Comparison of ENCODE assay signal across 19 cellular contexts in the genomic region with DNA sequence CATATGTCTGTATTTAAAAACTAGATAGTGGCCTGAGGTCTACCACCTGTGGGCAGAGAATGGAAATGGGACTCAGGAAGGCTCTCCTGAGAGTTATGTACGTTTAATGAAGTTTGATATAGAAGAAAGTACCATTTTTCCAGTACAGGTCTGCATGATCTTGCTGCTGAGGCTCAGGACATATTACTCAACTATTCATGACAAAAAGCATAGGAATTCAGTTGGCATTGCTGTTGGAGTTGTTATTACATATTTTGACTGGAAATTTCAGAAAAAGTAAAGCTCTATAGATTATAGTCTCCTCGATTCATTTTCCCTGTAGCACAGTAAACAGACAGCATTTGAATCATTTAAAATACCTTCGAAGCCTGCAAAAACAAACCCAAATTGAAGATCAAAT.
DNase-seq lines count a peak whose midpoint lies in the region; ATAC-seq and TF ChIP-seq lines count a peak whose summit lies in the region.
"Had no signal": no experiment of that assay in that cellular context is flagged by ENCODE, and none has a peak within 500 bp of the region (broad histone marks: within the 10 kb centered on the region; RNA-seq: fewer than 3 reads in every experiment).

No MANE protein-coding gene starts in this region.

- no peak overlapping the region for H3K4me3 Mint-ChIP-seq in chondrocyte (ENCODE audit: unreplicated experiment)
- H3K4me3 Mint-ChIP-seq in GM23338: no peak overlapping the region

- H3K27me3 Mint-ChIP-seq in chondrocyte (ENCODE audit: low read depth) (no peaks in the 10 kb centered on the region), GM23338 (ENCODE audit: insufficient read depth, low read depth, poor library complexity) (peaks cover 1% of the 10 kb centered on the region)

- no peak overlapping the region for H2AFZ ChIP-seq in GM23338

- H3K36me3 ChIP-seq in GM23338 (ENCODE audit: insufficient read depth): no peaks in the 10 kb centered on the region
- H3K36me3 ChIP-seq: heart left ventricle, SJSA1 had no signal

- TF ChIP-seq CTCF in AG10803 (conservative IDR thresholded peaks at IDR 0.05; ENCODE audit: low read length) (no peak), chondrocyte (IDR thresholded peaks at IDR 0.05) (no peak), GM23338 (conservative IDR thresholded peaks at IDR 0.05; ENCODE audit: low read depth in 2 of 2) (no peak)

- H3K27me3 ChIP-seq in GM23338 (ENCODE audit: insufficient read depth): no peaks in the 10 kb centered on the region
- H3K27me3 ChIP-seq: heart left ventricle, SJSA1 had no signal

- H3K4me3 ChIP-seq in AG10803 (ENCODE audit: low read length) (no peak overlapping the region), GM23338 (no peak overlapping the region)
- H3K4me3 ChIP-seq: heart left ventricle, SJSA1 had no signal

- ATAC-seq in HG02610 (IDR thresholded peaks at IDR 0.05; ENCODE audit: unreplicated experiment) (no peak), GM23338 (no peak), GM18502 (IDR thresholded peaks at IDR 0.05; ENCODE audit: poor library complexity, unreplicated experiment) (no peak)
- ATAC-seq: heart left ventricle, left ventricle myocardium superior had no signal

- no peaks in the 10 kb centered on the region for H3K79me2 ChIP-seq in GM23338 (replicated peaks; ENCODE audit: insufficient read depth)

- DNase-seq in AG10803 (ENCODE audit: low read depth) (peak; percentile 69), LHCN-M2 (ENCODE audit: low read depth) (peak; percentile 44), chondrocyte (ENCODE audit: low spot score) (no peak), non-pigmented ciliary epithelial cell (ENCODE audit: low read depth) (peak; percentile 26), activated gamma-delta T cell treated with Interleukin-2 at 50 U/mL for 16 hours (no peak), GM23338 (ENCODE audit: low spot score) (no peak)
- DNase-seq: activated CD4-positive, alpha-beta T cell treated with anti-CD3 and anti-CD28 coated beads, Interleukin-2, amount 50 U/mL, for 48 hours; activated naive CD4-positive, alpha-beta T cell treated with Interleukin-2 at 50 U/mL for 16 hours; dermis blood vessel endothelial cell; DND-41; GOT3; heart left ventricle; left ventricle myocardium superior; NCI-H146; NCI-H82; WERI-Rb-1 had no signal

- H3K27ac ChIP-seq in GM23338 (ENCODE audit: low read depth): no peak overlapping the region
- H3K27ac ChIP-seq: heart left ventricle, SJSA1, WERI-Rb-1 had no signal

- H3F3A ChIP-seq in GM23338 (replicated peaks; ENCODE audit: low read depth): no peaks in the 10 kb centered on the region

- H3K9me2 ChIP-seq in GM23338 (ENCODE audit: insufficient read depth): no peaks in the 10 kb centered on the region

- H3K36me3 Mint-ChIP-seq in chondrocyte (ENCODE audit: low read depth) (peaks cover 3% of the 10 kb centered on the region), GM23338 (ENCODE audit: low read depth) (no peaks in the 10 kb centered on the region)

- peaks cover 66% of the 10 kb centered on the region for H3K4me1 Mint-ChIP-seq in chondrocyte (ENCODE audit: low read depth)
- H3K4me1 Mint-ChIP-seq in GM23338: no peaks in the 10 kb centered on the region

- H3K9me3 Mint-ChIP-seq in chondrocyte (ENCODE audit: low read depth): peaks cover 9% of the 10 kb centered on the region
- no peaks in the 10 kb centered on the region for H3K9me3 Mint-ChIP-seq in GM23338

- H3K4me2 ChIP-seq in GM23338: no peak overlapping the region

- H3K27ac Mint-ChIP-seq in chondrocyte (ENCODE audit: unreplicated experiment): peak overlapping the region; percentile 89
- no peak overlapping the region for H3K27ac Mint-ChIP-seq in GM23338

- H4K20me1 ChIP-seq in GM23338 (replicated peaks; ENCODE audit: insufficient read depth): no peaks in the 10 kb centered on the region

- H3K4me1 ChIP-seq in GM23338 (ENCODE audit: insufficient read depth): no peaks in the 10 kb centered on the region
- H3K4me1 ChIP-seq: SJSA1 had no signal

TF ChIP-seq in GM23338, 12 proteins besides CTCF, POLR2A, EP300 and RAD21 (continues in another document):
- TF ChIP-seq JUNB (IDR thresholded peaks at IDR 0.05; ENCODE audit: unreplicated experiment) (no peak), ZNF462 (CRISPR knock-in tag; IDR thresholded peaks at IDR 0.05) (no peak), POLR2AphosphoS5 (IDR thresholded peaks at IDR 0.05; ENCODE audit: low read depth) (no peak)
- TF ChIP-seq, protein P1, sequence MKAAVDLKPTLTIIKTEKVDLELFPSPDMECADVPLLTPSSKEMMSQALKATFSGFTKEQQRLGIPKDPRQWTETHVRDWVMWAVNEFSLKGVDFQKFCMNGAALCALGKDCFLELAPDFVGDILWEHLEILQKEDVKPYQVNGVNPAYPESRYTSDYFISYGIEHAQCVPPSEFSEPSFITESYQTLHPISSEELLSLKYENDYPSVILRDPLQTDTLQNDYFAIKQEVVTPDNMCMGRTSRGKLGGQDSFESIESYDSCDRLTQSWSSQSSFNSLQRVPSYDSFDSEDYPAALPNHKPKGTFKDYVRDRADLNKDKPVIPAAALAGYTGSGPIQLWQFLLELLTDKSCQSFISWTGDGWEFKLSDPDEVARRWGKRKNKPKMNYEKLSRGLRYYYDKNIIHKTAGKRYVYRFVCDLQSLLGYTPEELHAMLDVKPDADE (IDR thresholded peaks at IDR 0.05): no peak

Comparison
In these comparisons a context has a peak if more than half of its experiments do, and no peak if none do; other contexts are left out.
1. DNase-seq: peak in AG10803 (single experiment), LHCN-M2 (single experiment) and non-pigmented ciliary epithelial cell (single experiment); none in chondrocyte (single experiment), activated gamma-delta T cell treated with Interleukin-2 at 50 U/mL for 16 hours (single experiment) and GM23338 (single experiment).